Comparison of ENCODE assay signal across 13 cellular contexts in genomic region chr11:122197055-122197987, GRCh38.
DNase-seq lines count a peak whose midpoint lies in the region; ATAC-seq and TF ChIP-seq lines count a peak whose summit lies in the region.
"Had no signal": no experiment of that assay in that cellular context is flagged by ENCODE, and none has a peak within 500 bp of the region (broad histone marks: within the 10 kb centered on the region; RNA-seq: fewer than 3 reads in every experiment).

No MANE protein-coding gene starts in this region.

- H3K36me3 ChIP-seq in mucosa of descending colon (ENCODE audit: low read depth), result no peaks in the 10 kb centered on the region
- H3K36me3 ChIP-seq: heart right ventricle had no signal

- no peak for TF ChIP-seq CTCF in AG09319 (IDR thresholded peaks at IDR 0.05; ENCODE audit: low read depth, low read length)
- TF ChIP-seq CTCF in mucosa of descending colon (IDR thresholded peaks at IDR 0.05), result no peak

- H3K4me3 ChIP-seq in mucosa of descending colon, result no peak overlapping the region
- H3K4me3 ChIP-seq: heart right ventricle had no signal

- no peaks in the 10 kb centered on the region for H3K9me3 ChIP-seq in mucosa of descending colon
- H3K9me3 ChIP-seq: heart right ventricle had no signal

- no peaks in the 10 kb centered on the region for H3K4me1 ChIP-seq in mucosa of descending colon (ENCODE audit: low read depth)

- ATAC-seq in mucosa of descending colon (peak; percentile 11), GM19467 (IDR thresholded peaks at IDR 0.05; ENCODE audit: unreplicated experiment) (no peak), GM18861 (IDR thresholded peaks at IDR 0.05; ENCODE audit: unreplicated experiment) (no peak)
- ATAC-seq: stimulated activated effector memory CD8-positive, alpha-beta T cell treated with anti-CD3 and anti-CD28 coated beads, Interleukin-12 subunit alpha, Interleukin-12 subunit beta, amount 100 ng/mL, for 72 hours had no signal

- peak; percentile 90 for DNase-seq in AG09319 (ENCODE audit: extremely low read depth, low read depth)
- peak; percentile 3 for DNase-seq in MV-4-11 (lab: John Stamatoyannopoulos, UW)
- peak; percentile 96 for DNase-seq in dermis blood vessel endothelial cell
- peak in 1 of 3 donors; percentile 12 for DNase-seq in mucosa of descending colon
- no peak for DNase-seq in COLO668 (lab: John Stamatoyannopoulos, UW; ENCODE audit: unreplicated experiment)
- no peak for DNase-seq in NCI-H2029 treated with DMSO at 0.1 percent for 48 hours (lab: John Stamatoyannopoulos, UW)
- DNase-seq: DND-41, NCI-H1694 treated with DMSO at 0.1 percent for 48 hours, posterior cingulate gyrus had no signal

- intact Hi-C loops in mucosa of descending colon (cut with DNase I, micrococcal nuclease), result no loop called here

Comparison
In these comparisons a context has a peak if more than half of its experiments do, and no peak if none do; other contexts are left out.
1. DNase-seq: peak in AG09319 (single experiment), MV-4-11 (single experiment) and dermis blood vessel endothelial cell (single experiment); none in COLO668 (single experiment) and NCI-H2029 treated with DMSO at 0.1 percent for 48 hours (single experiment).